Comparison of ENCODE assay signal across 10 cellular contexts in the genomic region with DNA sequence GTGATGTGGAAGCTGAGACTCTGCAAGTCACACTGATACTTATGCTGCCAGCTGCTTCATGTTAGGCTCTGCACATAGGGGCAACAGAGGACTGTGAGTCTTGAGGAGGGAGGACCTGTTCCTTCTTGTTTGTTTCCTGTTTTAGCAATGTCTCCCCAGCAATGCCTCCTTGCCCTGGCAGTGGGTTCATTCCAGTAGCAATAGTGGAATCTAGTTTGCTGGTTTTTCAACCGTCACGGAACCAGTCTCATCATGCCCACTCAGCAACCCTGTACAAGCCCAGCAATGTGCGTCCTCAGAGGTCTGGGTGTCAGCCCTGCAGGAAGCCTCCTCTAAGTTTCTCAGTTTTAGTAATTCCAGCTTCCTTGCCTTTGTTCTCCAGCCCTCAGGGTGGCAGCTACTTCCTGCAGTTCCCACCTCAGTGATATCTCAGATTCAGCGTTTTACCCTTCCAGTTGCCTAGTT. TPM values are rescaled to one million over a fixed set of nuclear protein-coding genes. Genes with fewer than 3 reads are reported as not detected.
DNase-seq lines count a peak whose midpoint lies in the region; ATAC-seq and TF ChIP-seq lines count a peak whose summit lies in the region.
"Had no signal": no experiment of that assay in that cellular context is flagged by ENCODE, and none has a peak within 500 bp of the region (broad histone marks: within the 10 kb centered on the region; RNA-seq: fewer than 3 reads in every experiment).

No MANE protein-coding gene starts in this region.

- H3K9me3 Mint-ChIP-seq in HFFc6 (no peaks in the 10 kb centered on the region), endothelial cell (ENCODE audit: unreplicated experiment) (no peaks in the 10 kb centered on the region)
- no peaks in the 10 kb centered on the region for H3K9me3 Mint-ChIP-seq in T-helper 2 cell treated with Interferon-gamma antibody and Interleukin-4, amounts not matched to agents 5 μg/mL and 100 μg/mL, for 36 hours

- peaks cover 3% of the 10 kb centered on the region; the same call in 1 of the 2 replicates for H3K27me3 Mint-ChIP-seq in HFFc6 (ENCODE audit: insufficient read depth)
- H3K27me3 Mint-ChIP-seq in T-helper 2 cell treated with Interferon-gamma antibody and Interleukin-4, amounts not matched to agents 5 μg/mL and 100 μg/mL, for 36 hours (ENCODE audit: low read depth) = peaks cover 9% of the 10 kb centered on the region
- peaks cover 7% of the 10 kb centered on the region for H3K27me3 Mint-ChIP-seq in endothelial cell (ENCODE audit: unreplicated experiment)

- H3K4me1 Mint-ChIP-seq in HFFc6 (ENCODE audit: low read depth) (peaks cover 75% of the 10 kb centered on the region), endothelial cell (ENCODE audit: unreplicated experiment) (peaks cover 23% of the 10 kb centered on the region)
- peaks cover 31% of the 10 kb centered on the region for H3K4me1 Mint-ChIP-seq in T-helper 2 cell treated with Interferon-gamma antibody and Interleukin-4, amounts not matched to agents 5 μg/mL and 100 μg/mL, for 36 hours (ENCODE audit: low read depth)

- H3K4me3 Mint-ChIP-seq in HFFc6 (no peak overlapping the region), endothelial cell (ENCODE audit: unreplicated experiment) (no peak overlapping the region)
- H3K4me3 Mint-ChIP-seq in T-helper 2 cell treated with Interferon-gamma antibody and Interleukin-4, amounts not matched to agents 5 μg/mL and 100 μg/mL, for 36 hours = peak overlapping the region; percentile 46

- ATAC-seq in HG03457 (IDR thresholded peaks at IDR 0.05; ENCODE audit: unreplicated experiment) = no peak

- H3K36me3 Mint-ChIP-seq in HFFc6 (ENCODE audit: low read depth) (no peaks in the 10 kb centered on the region), endothelial cell (ENCODE audit: low read depth, unreplicated experiment) (peaks cover 3% of the 10 kb centered on the region)
- H3K36me3 Mint-ChIP-seq in T-helper 2 cell treated with Interferon-gamma antibody and Interleukin-4, amounts not matched to agents 5 μg/mL and 100 μg/mL, for 36 hours (ENCODE audit: low read depth) = no peaks in the 10 kb centered on the region

- H3K27ac Mint-ChIP-seq in HFFc6 = peak overlapping the region; percentile 96; the same call in 1 of the 2 replicates
- peak overlapping the region; percentile 34 for H3K27ac Mint-ChIP-seq in T-helper 2 cell treated with Interferon-gamma antibody and Interleukin-4, amounts not matched to agents 5 μg/mL and 100 μg/mL, for 36 hours
- peak overlapping the region; percentile 24 for H3K27ac Mint-ChIP-seq in endothelial cell (ENCODE audit: unreplicated experiment)

- DNase-seq in HFFc6 (no peak), endothelial cell (ENCODE audit: low spot score) (no peak), renal cortical epithelial cell (ENCODE audit: low read depth) (peak; percentile 69), NCI-H2227 treated with DMSO at 0.1 percent for 48 hours (lab: John Stamatoyannopoulos, UW) (no peak), NCI-H146 (lab: John Stamatoyannopoulos, UW) (no peak), COLO668 (lab: John Stamatoyannopoulos, UW; ENCODE audit: unreplicated experiment) (no peak)
- peak; percentile 48 for DNase-seq in T-helper 2 cell treated with Interferon-gamma antibody and Interleukin-4, amounts not matched to agents 5 μg/mL and 100 μg/mL, for 36 hours (ENCODE audit: low spot score)
- DNase-seq: cerebellar nuclear complex, NCI-H1694 had no signal

- TF ChIP-seq CTCF in HFFc6 (IDR thresholded peaks at IDR 0.05) (no peak), endothelial cell (IDR thresholded peaks at IDR 0.05; ENCODE audit: unreplicated experiment) (no peak)

RNA-seq across cellular contexts. Expression of a gene that starts 20.5 kb away (rescaled TPM):
- under 1 TPM in 2 of 6 experiments, not detected in 4; 0.33 TPM for total RNA-seq in HFFc6 (2021; fragmentation: NEBNext Ultra II Directional; extraction: Animal tissue kit (Norgen Biotek cat#: 25700))
- total RNA-seq in endothelial cell (ENCODE audit: unreplicated experiment) (not detected), renal cortical epithelial cell (259 and 383 TPM in 2 replicates)

Comparison
In these comparisons a context has a peak if more than half of its experiments do, and no peak if none do; other contexts are left out.
1. DNase-seq: peak in T-helper 2 cell treated with Interferon-gamma antibody and Interleukin-4, amounts not matched to agents 5 μg/mL and 100 μg/mL, for 36 hours (single experiment) and renal cortical epithelial cell (single experiment); none in HFFc6 (single experiment), endothelial cell (single experiment), NCI-H2227 treated with DMSO at 0.1 percent for 48 hours (single experiment), NCI-H146 (single experiment) and COLO668 (single experiment).
2. H3K27ac Mint-ChIP-seq: peak in every context shown above with its lines; median percentile 96 in HFFc6; 34 in T-helper 2 cell treated with Interferon-gamma antibody and Interleukin-4, amounts not matched to agents 5 μg/mL and 100 μg/mL, for 36 hours; 24 in endothelial cell.
3. RNA of a gene that starts 20.5 kb away (total RNA-seq): 259 to 383 TPM in renal cortical epithelial cell; 0.33 TPM in HFFc6 and not detected in endothelial cell (single experiment); every median in the first group is over 100 times any median in the second.